ENCODE assay signal across 10 cellular contexts in the genomic region with DNA sequence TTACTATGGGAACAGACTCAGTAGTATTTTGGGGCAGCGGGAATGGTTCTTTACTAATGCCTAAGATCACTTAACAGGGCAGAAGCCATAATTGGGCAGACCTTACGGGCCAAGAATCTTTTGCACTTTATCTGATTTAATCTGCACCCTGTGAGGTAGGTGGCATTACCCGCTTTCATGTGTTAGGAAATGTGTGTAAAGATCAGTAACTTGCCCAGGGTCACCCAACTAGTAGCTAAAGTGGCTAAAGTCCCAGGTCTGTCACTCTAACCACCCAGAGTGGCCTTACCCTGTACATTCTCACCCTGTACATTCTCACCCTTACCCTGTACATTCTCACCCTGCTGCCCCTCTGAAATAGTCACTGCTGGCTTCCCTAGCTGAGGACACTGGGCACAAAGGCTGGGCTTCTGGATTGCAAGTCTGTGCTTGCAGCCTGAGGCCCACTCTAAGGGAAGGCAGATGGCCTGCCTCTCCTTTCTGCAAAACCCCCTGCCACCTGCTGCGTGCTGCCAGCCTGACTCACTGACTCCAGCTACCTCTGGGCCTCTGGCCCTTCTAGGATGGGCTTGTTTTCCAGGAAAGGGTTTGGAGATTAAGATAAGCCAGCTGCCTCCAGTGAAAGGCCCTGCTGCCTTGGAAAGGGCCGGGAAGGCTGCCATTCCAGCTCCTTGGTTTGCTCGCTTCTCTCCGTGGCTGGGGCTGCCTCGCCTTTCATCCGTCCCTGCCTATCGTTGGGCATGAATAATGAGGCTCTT. TPM values are rescaled to one million over a fixed set of nuclear protein-coding genes. Genes with fewer than 3 reads are reported as not detected.
DNase-seq lines count a peak whose midpoint lies in the region; ATAC-seq, FAIRE-seq and TF ChIP-seq lines count a peak whose summit lies in the region.
"Had no signal": no experiment of that assay in that cellular context is flagged by ENCODE, and none has a peak within 500 bp of the region (broad histone marks: within the 10 kb centered on the region; RNA-seq: fewer than 3 reads in every experiment).

No MANE protein-coding gene starts in this region.

- H3K27ac ChIP-seq in HUES64 (ENCODE audit: low read depth, low read length), result peak overlapping the region; percentile 32; the same call in 1 of the 2 replicates
- peak overlapping the region; percentile 89 for H3K27ac ChIP-seq in RWPE1
- peak overlapping the region; percentile 36 to 61 (median 52) for H3K27ac ChIP-seq in gastroesophageal sphincter
- H3K27ac ChIP-seq in naive thymus-derived CD4-positive, alpha-beta T cell (ENCODE audit: low read depth, low read length), result no peak overlapping the region
- H3K27ac ChIP-seq: PC-9 had no signal

- POLR2A ChIA-PET in RWPE1 (lab: Yijun Ruan, JAX; ENCODE audit: low non-redundant PET), result no interaction called here
- POLR2A ChIA-PET in naive thymus-derived CD4-positive, alpha-beta T cell (lab: Charles Lee), result no interaction called here

- intact Hi-C loops in naive thymus-derived CD4-positive, alpha-beta T cell (cut with micrococcal nuclease), result no loop called here

- H3K36me3 ChIP-seq in HUES64 (ENCODE audit: insufficient read depth, low read length), result peaks cover 10% of the 10 kb centered on the region
- H3K36me3 ChIP-seq in gastroesophageal sphincter, result no peaks in the 10 kb centered on the region
- H3K36me3 ChIP-seq in naive thymus-derived CD4-positive, alpha-beta T cell (ENCODE audit: control insufficient read depth in 2 of 3, insufficient read depth in 3 of 3, low read length in 3 of 3), result no peaks in the 10 kb centered on the region

- no peak for TF ChIP-seq POLR2A in gastroesophageal sphincter (IDR thresholded peaks at IDR 0.05)
- TF ChIP-seq POLR2A in H54 (IDR thresholded peaks at IDR 0.05; ENCODE audit: low read depth, low read length), result no peak

- DNase-seq in RWPE1 (ENCODE audit: low spot score) (peak; percentile 51), retina (peak; percentile 56), H54 (ENCODE audit: insufficient read length, low spot score) (no peak)
- DNase-seq in naive thymus-derived CD4-positive, alpha-beta T cell, result no peak
- DNase-seq in activated effector memory CD4-positive, alpha-beta T cell treated with Interleukin-2 at 50 U/mL for 16 hours, result no peak
- DNase-seq in activated naive CD4-positive, alpha-beta T cell treated with Interleukin-2 at 50 U/mL for 16 hours, result no peak

- no peak for FAIRE-seq in H54 (lab: Jason Lieb, UNC)
- FAIRE-seq: colon had no signal

- WGBS in HUES64, result 64% methylated on average over 10 of the region's 10 CpGs
- WGBS in gastroesophageal sphincter (ENCODE audit: low coverage in 1 of 2), 2 donors, result 63 to 100% methylated on average over 1 to 3 of the region's 10 CpGs

- H3K27me3 ChIP-seq in HUES64 (ENCODE audit: insufficient read depth, low read length), result no peaks in the 10 kb centered on the region
- H3K27me3 ChIP-seq in gastroesophageal sphincter, result no peaks in the 10 kb centered on the region
- no peaks in the 10 kb centered on the region for H3K27me3 ChIP-seq in naive thymus-derived CD4-positive, alpha-beta T cell (ENCODE audit: control insufficient read depth in 2 of 2, insufficient read depth in 2 of 2, low read length in 2 of 2)

- H3K4me3 Mint-ChIP-seq in naive thymus-derived CD4-positive, alpha-beta T cell, result no peak overlapping the region

- H3K4me3 ChIP-seq in HUES64 (ENCODE audit: low read length) (no peak overlapping the region), gastroesophageal sphincter (no peak overlapping the region)
- H3K4me3 ChIP-seq in naive thymus-derived CD4-positive, alpha-beta T cell (ENCODE audit: low read length), result no peak overlapping the region
- H3K4me3 ChIP-seq: PC-9 had no signal

- no peak for ATAC-seq in gastroesophageal sphincter
- ATAC-seq in naive thymus-derived CD4-positive, alpha-beta T cell, result no peak

- no peak for TF ChIP-seq EP300 in gastroesophageal sphincter (IDR thresholded peaks at IDR 0.05)

- no peaks in the 10 kb centered on the region for H3K36me3 Mint-ChIP-seq in naive thymus-derived CD4-positive, alpha-beta T cell

- no peaks in the 10 kb centered on the region for H3K9me3 ChIP-seq in HUES64 (ENCODE audit: insufficient read depth, low read depth, low read length)
- no peaks in the 10 kb centered on the region for H3K9me3 ChIP-seq in gastroesophageal sphincter
- no peaks in the 10 kb centered on the region for H3K9me3 ChIP-seq in naive thymus-derived CD4-positive, alpha-beta T cell (ENCODE audit: control insufficient read depth in 2 of 3, low read length in 3 of 3)

- CTCF ChIA-PET in RWPE1 (lab: Yijun Ruan, JAX), result interaction anchor here (0.5 to 1.4 kb wide), 5 partner anchors 11 to 624 kb away, joined by 3 to 6 read pairs (median 4); no protein-coding TSS in a partner anchor
- CTCF ChIA-PET in naive thymus-derived CD4-positive, alpha-beta T cell (lab: Charles Lee), result interaction anchor here (0.6 kb wide), 1 partner anchor 1323 kb away, joined by 4 read pairs; no protein-coding TSS in a partner anchor

- peaks cover 0 to 2% (median 0%) of the 10 kb centered on the region in 7 donors for H3K4me1 Mint-ChIP-seq in naive thymus-derived CD4-positive, alpha-beta T cell

- H3K4me1 ChIP-seq in HUES64 (ENCODE audit: insufficient read depth, low read length), result peaks cover 32% of the 10 kb centered on the region; the same call in 1 of the 2 replicates
- H3K4me1 ChIP-seq in gastroesophageal sphincter, result peaks cover 8 to 38% (median 14%) of the 10 kb centered on the region in 3 donors
- H3K4me1 ChIP-seq in naive thymus-derived CD4-positive, alpha-beta T cell (ENCODE audit: control insufficient read depth in 2 of 2, insufficient read depth in 2 of 2, low read length in 2 of 2), result no peaks in the 10 kb centered on the region

- no peak overlapping the region for H3K27ac Mint-ChIP-seq in naive thymus-derived CD4-positive, alpha-beta T cell

- TF ChIP-seq CTCF in RWPE1 (conservative IDR thresholded peaks at IDR 0.05; ENCODE audit: low read depth) (no peak), gastroesophageal sphincter (IDR thresholded peaks at IDR 0.05) (no peak)

- H3K9ac ChIP-seq in HUES64 (ENCODE audit: low read depth, low read length), result peak overlapping the region; percentile 19; the same call in 1 of the 2 replicates

- H3K27me3 Mint-ChIP-seq in naive thymus-derived CD4-positive, alpha-beta T cell, result peaks cover 0 to 15% (median 0%) of the 10 kb centered on the region in 5 donors

- no peaks in the 10 kb centered on the region for H3K9me3 Mint-ChIP-seq in naive thymus-derived CD4-positive, alpha-beta T cell

RNA-seq across cellular contexts. Expression of a gene that starts 37.5 kb away (rescaled TPM):
- polyA plus RNA-seq in HUES64 (2013, experiment 1 of 2), result 0.85 TPM
- polyA plus RNA-seq in HUES64 (2013, experiment 2 of 2), result 0.89 TPM
- 100 to 1,000 TPM in 3 of 4 donors, 10 to 100 TPM in 1; 13.6 to 299 (median 190) TPM for total RNA-seq in gastroesophageal sphincter
- 1 to 10 TPM in 4 of 5 experiments, not detected in 1; 1.1 to 2.2 (median 1.7) TPM for total RNA-seq in naive thymus-derived CD4-positive, alpha-beta T cell
- polyA plus RNA-seq in naive thymus-derived CD4-positive, alpha-beta T cell, result 1 to 10 TPM; 4.2 to 9.7 TPM

Comparison
In these comparisons a context has a peak if more than half of its experiments do, and no peak if none do; other contexts are left out.
1. DNase-seq: peak in RWPE1 (single experiment) and retina (single experiment); none in H54 (single experiment), naive thymus-derived CD4-positive, alpha-beta T cell (0 of 9), activated effector memory CD4-positive, alpha-beta T cell treated with Interleukin-2 at 50 U/mL for 16 hours (single experiment) and activated naive CD4-positive, alpha-beta T cell treated with Interleukin-2 at 50 U/mL for 16 hours (single experiment).
2. RNA of a gene that starts 37.5 kb away (total RNA-seq): 13.6 to 299 TPM in gastroesophageal sphincter; 1.1 to 2.2 TPM in naive thymus-derived CD4-positive, alpha-beta T cell; every median in the first group is over 4 times any median in the second.